Comparison of ENCODE assay signal across 11 cellular contexts in genomic region chr5:134240421-134240962, GRCh38. TPM values are rescaled to one million over a fixed set of nuclear protein-coding genes. Genes with fewer than 3 reads are reported as not detected.
DNase-seq lines count a peak whose midpoint lies in the region; ATAC-seq, FAIRE-seq and TF ChIP-seq lines count a peak whose summit lies in the region.
"Had no signal": no experiment of that assay in that cellular context is flagged by ENCODE, and none has a peak within 500 bp of the region (broad histone marks: within the 10 kb centered on the region; RNA-seq: fewer than 3 reads in every experiment).

No MANE protein-coding gene starts in this region.

- H3K56ac ChIP-seq in H1 (replicated peaks; ENCODE audit: insufficient read length, low read depth, low read length) = no peak overlapping the region

- H4K20me1 ChIP-seq in mammary epithelial cell (ENCODE audit: insufficient read depth, low read length) = no peaks in the 10 kb centered on the region
- no peaks in the 10 kb centered on the region for H4K20me1 ChIP-seq in H1 (replicated peaks in 1 of 2; ENCODE audit: control insufficient read depth in 1 of 2, insufficient read depth in 2 of 2, low read length in 2 of 2)

- TF ChIP-seq CTCF in mammary epithelial cell (conservative IDR thresholded peaks at IDR 0.05 in 1 of 2, IDR thresholded peaks at IDR 0.05 in 1 of 2; ENCODE audit: extremely low read depth in 1 of 2, insufficient read depth in 1 of 2, low read depth in 1 of 2, low read length in 2 of 2) = no peak
- no peak for TF ChIP-seq CTCF in breast epithelium (IDR thresholded peaks at IDR 0.05)
- no peak for TF ChIP-seq CTCF in H1 (IDR thresholded peaks at IDR 0.05; ENCODE audit: control extremely low read depth in 1 of 3, insufficient read depth in 1 of 3, low read depth in 1 of 3, low read length in 3 of 3)

- no peak overlapping the region for H2AK5ac ChIP-seq in H1 (ENCODE audit: low read depth, low read length)
- H2AK5ac ChIP-seq in trophoblast cell (ENCODE audit: low read length) = no peak overlapping the region

- peak overlapping the region; percentile 22 for H2AFZ ChIP-seq in mammary epithelial cell (ENCODE audit: low read depth, low read length)
- H2AFZ ChIP-seq in H1 (ENCODE audit: low read length) = peak overlapping the region; percentile 82
- no peak overlapping the region for H2AFZ ChIP-seq in trophoblast cell (ENCODE audit: insufficient read depth, low read length, poor library complexity)

- H3K36me3 ChIP-seq in mammary epithelial cell (ENCODE audit: insufficient read depth, low read length) (no peaks in the 10 kb centered on the region), breast epithelium (no peaks in the 10 kb centered on the region), H1 (ENCODE audit: control insufficient read depth in 2 of 4, insufficient read depth in 4 of 4, low read length in 3 of 4) (no peaks in the 10 kb centered on the region), mesodermal cell (ENCODE audit: control insufficient read depth, insufficient read depth, low read length) (no peaks in the 10 kb centered on the region), trophoblast cell (ENCODE audit: control insufficient read depth in 1 of 2, insufficient read depth in 2 of 2, low read length in 2 of 2) (no peaks in the 10 kb centered on the region)
- H3K36me3 ChIP-seq: SJSA1 had no signal

- H3K9me3 ChIP-seq in mammary epithelial cell (replicated peaks; ENCODE audit: insufficient read depth, low read length) (no peaks in the 10 kb centered on the region), breast epithelium (no peaks in the 10 kb centered on the region), H1 (ENCODE audit: insufficient read depth in 2 of 2, low read depth in 1 of 2, low read length in 1 of 2) (no peaks in the 10 kb centered on the region), mesodermal cell (ENCODE audit: control insufficient read depth, low read length) (no peaks in the 10 kb centered on the region), trophoblast cell (ENCODE audit: insufficient read depth, low read depth, low read length) (no peaks in the 10 kb centered on the region)
- H3K9me3 ChIP-seq: SJSA1 had no signal

- WGBS in mammary epithelial cell (ENCODE audit: low coverage, missing lambda C conversion rate) = 65% methylated on average over 7 of the region's 7 CpGs
- WGBS in H1 (ENCODE audit: extremely low coverage in 1 of 2, insufficient coverage in 1 of 2, insufficient read length in 1 of 2, insufficient replicate concordance in 2 of 2, low coverage in 1 of 2, low lambda C conversion rate in 2 of 2, missing lambda C conversion rate in 1 of 2), 2 experiments = 54% methylated on average over 7 of the region's 7 CpGs; no CpG with 5 or more reads in 1 of the 2 experiments
- 65 to 74% methylated on average over 3 to 5 of the region's 7 CpGs for WGBS in mesodermal cell (ENCODE audit: insufficient coverage in 2 of 2), 2 experiments
- no CpG with 5 or more reads among the region's 7 CpGs for WGBS in trophoblast cell (ENCODE audit: extremely low coverage, insufficient coverage, insufficient read length)

- H3K27ac ChIP-seq in mammary epithelial cell (ENCODE audit: insufficient read depth, low read depth, low read length) (no peak overlapping the region), breast epithelium (peak overlapping the region in 1 of 2 donors; percentile 34), H1 (ENCODE audit: low read depth, low read length) (no peak overlapping the region), mesodermal cell (ENCODE audit: low read depth, low read length, severe bottlenecking) (peak overlapping the region; percentile 11), trophoblast cell (ENCODE audit: low read depth, low read length) (no peak overlapping the region)
- H3K27ac ChIP-seq: SJSA1 had no signal

- intact Hi-C loops in mammary epithelial cell (cut with micrococcal nuclease) (no loop called here), breast epithelium (cut with DNase I; ENCODE audit: low total_unique reads) (no loop called here)

- H3K23me2 ChIP-seq in H1 (ENCODE audit: low read depth, low read length) = no peaks in the 10 kb centered on the region

- H3K14ac ChIP-seq in H1 (ENCODE audit: insufficient read length) (no peak overlapping the region), trophoblast cell (ENCODE audit: low read length) (no peak overlapping the region)

- BruUV-seq in mammary epithelial cell (replicated peaks; lab: Mats Ljungman, UMichigan) = no TSS peak

- POLR2A ChIA-PET in H1 (lab: Charles Lee; ENCODE audit: partially characterized antibody) = interaction anchor here (1.0 kb wide), 1 partner anchor 15 kb away, joined by 10 read pairs; the partner anchor contains the start of gene PPP2CA

- in situ Hi-C loops in mammary epithelial cell (cut with MboI; ENCODE audit: low sequenced_read_pairs in 2 of 2) = no loop called here

- no peak overlapping the region for H3K4me3 ChIP-seq in mammary epithelial cell (replicated peaks in 1 of 3; ENCODE audit: insufficient read depth in 1 of 3, low read depth in 2 of 3, low read length in 3 of 3)
- no peak overlapping the region for H3K4me3 ChIP-seq in breast epithelium
- H3K4me3 ChIP-seq in H1 (ENCODE audit: extremely low read depth in 1 of 4, insufficient read depth in 2 of 4, low read depth in 3 of 4, low read length in 4 of 4) = no peak overlapping the region
- H3K4me3 ChIP-seq in mesodermal cell (ENCODE audit: extremely low read depth, insufficient read depth, low read length, poor library complexity, severe bottlenecking) = no peak overlapping the region
- no peak overlapping the region for H3K4me3 ChIP-seq in trophoblast cell (ENCODE audit: low read depth, low read length)
- H3K4me3 ChIP-seq: SJSA1 had no signal

- no peak for ATAC-seq in GM19463 (IDR thresholded peaks at IDR 0.05; ENCODE audit: unreplicated experiment)

- H3K23ac ChIP-seq in H1 (ENCODE audit: insufficient read length) (no peak overlapping the region), trophoblast cell (ENCODE audit: low read length) (no peak overlapping the region)

- H4K5ac ChIP-seq in H1 (ENCODE audit: insufficient read length, low read depth, low read length) = no peak overlapping the region

- H2BK5ac ChIP-seq in H1 (ENCODE audit: low read depth, low read length) (no peak overlapping the region), trophoblast cell (ENCODE audit: low read depth, low read length, poor library complexity) (no peak overlapping the region)

- H4K8ac ChIP-seq in H1 (ENCODE audit: extremely low read depth, insufficient read depth, low read length) (no peak overlapping the region), trophoblast cell (ENCODE audit: low read depth, low read length) (no peak overlapping the region)

- H2BK15ac ChIP-seq in H1 (ENCODE audit: low read length) = no peak overlapping the region

- H4K91ac ChIP-seq in H1 (replicated peaks; ENCODE audit: insufficient read length, low read length) (no peak overlapping the region), trophoblast cell (ENCODE audit: low read depth, low read length) (no peak overlapping the region)

- peak; percentile 44 for DNase-seq in mammary epithelial cell
- no peak for DNase-seq in breast epithelium (ENCODE audit: low spot score in 2 of 2)
- no peak for DNase-seq in H1 (ENCODE audit: low read depth in 1 of 2, low spot score in 2 of 2)
- DNase-seq in NCI-H524 treated with DMSO at 0.1 percent for 48 hours (lab: John Stamatoyannopoulos, UW) = no peak
- DNase-seq in NCI-H1105 treated with DMSO at 0.1 percent for 48 hours (lab: John Stamatoyannopoulos, UW) = no peak
- DNase-seq in trophoblast cell = no peak
- DNase-seq: CD4-positive, alpha-beta memory T cell had no signal

- dilution Hi-C loops in mammary epithelial cell (cut with HindIII; ENCODE audit: low sequenced_read_pairs) = loop anchor here (5.0 kb wide), 1 partner anchor 47 kb away; no protein-coding TSS in a partner anchor

- no peak overlapping the region for H4K12ac ChIP-seq in trophoblast cell (ENCODE audit: low read depth, low read length)

- H3K9ac ChIP-seq in mammary epithelial cell (ENCODE audit: insufficient read depth, low read length) (no peak overlapping the region), H1 (replicated peaks in 1 of 4; ENCODE audit: extremely low read depth in 1 of 4, low read depth in 3 of 4, low read length in 3 of 4) (no peak overlapping the region; a peak in 2 of 7 replicates), trophoblast cell (ENCODE audit: low read length) (no peak overlapping the region)

- H3K4me1 ChIP-seq in mammary epithelial cell (ENCODE audit: insufficient read depth, low read length) = peaks cover 11% of the 10 kb centered on the region
- peaks cover 0 to under 1% of the 10 kb centered on the region in 2 donors for H3K4me1 ChIP-seq in breast epithelium
- peaks cover 4 to 18% (median 10%) of the 10 kb centered on the region in 4 experiments; a peak in 5 of 7 replicates for H3K4me1 ChIP-seq in H1 (replicated peaks in 1 of 4; ENCODE audit: control insufficient read depth in 3 of 4, insufficient read depth in 4 of 4, low read length in 3 of 4)
- peaks cover 17% of the 10 kb centered on the region for H3K4me1 ChIP-seq in mesodermal cell (ENCODE audit: control insufficient read depth, insufficient read depth, low read length, poor library complexity, severe bottlenecking)
- peaks cover 5% of the 10 kb centered on the region in 2 experiments for H3K4me1 ChIP-seq in trophoblast cell (ENCODE audit: control insufficient read depth in 1 of 2, insufficient read depth in 2 of 2, low read length in 2 of 2)

- H3K4ac ChIP-seq in H1 (replicated peaks; ENCODE audit: insufficient read length, low read depth, low read length) (no peak overlapping the region), trophoblast cell (ENCODE audit: low read depth, low read length) (no peak overlapping the region)

- no peak for TF ChIP-seq POLR2A in breast epithelium (IDR thresholded peaks at IDR 0.05)
- TF ChIP-seq POLR2A in H1 (IDR thresholded peaks at IDR 0.05; ENCODE audit: control extremely low read depth in 1 of 2, low read depth in 2 of 2, low read length in 2 of 2) = no peak

- H3K27me3 ChIP-seq in mammary epithelial cell (ENCODE audit: insufficient read depth, low read length) (no peaks in the 10 kb centered on the region), breast epithelium (no peaks in the 10 kb centered on the region), H1 (replicated peaks in 1 of 4; ENCODE audit: control insufficient read depth in 3 of 4, extremely low read depth in 1 of 4, insufficient read depth in 3 of 4, low read length in 3 of 4) (no peaks in the 10 kb centered on the region), trophoblast cell (ENCODE audit: insufficient read depth, low read length) (no peaks in the 10 kb centered on the region)
- H3K27me3 ChIP-seq: SJSA1 had no signal

- CTCF ChIA-PET in mammary epithelial cell (lab: Charles Lee; ENCODE audit: low non-redundant PET) (interaction anchor here (0.6 kb wide), 1 partner anchor 13 kb away, joined by 3 read pairs; no protein-coding TSS in a partner anchor), H1 (lab: Charles Lee; ENCODE audit: partially characterized antibody) (no interaction called here)

- no peak overlapping the region for H2BK12ac ChIP-seq in H1 (ENCODE audit: low read depth, low read length)
- H2BK12ac ChIP-seq in trophoblast cell (ENCODE audit: low read length) = no peak overlapping the region

- H3K18ac ChIP-seq in H1 (ENCODE audit: extremely low read depth, low read length) (no peak overlapping the region), trophoblast cell (ENCODE audit: low read length) (no peak overlapping the region)

- H3K79me2 ChIP-seq in mammary epithelial cell (ENCODE audit: insufficient read depth, low read length) (no peaks in the 10 kb centered on the region), H1 (ENCODE audit: control insufficient read depth in 1 of 2, insufficient read depth in 2 of 2, low read length in 2 of 2) (no peaks in the 10 kb centered on the region), trophoblast cell (ENCODE audit: control insufficient read depth, insufficient read depth, low read length, poor library complexity) (no peaks in the 10 kb centered on the region)

- H3K79me1 ChIP-seq in H1 (ENCODE audit: low read depth, low read length) = no peaks in the 10 kb centered on the region
- no peaks in the 10 kb centered on the region for H3K79me1 ChIP-seq in trophoblast cell (ENCODE audit: low read length)

- H2BK20ac ChIP-seq in H1 (ENCODE audit: low read length) = no peak overlapping the region

- no peak for TF ChIP-seq EP300 in H1 (IDR thresholded peaks at IDR 0.05; ENCODE audit: borderline replicate concordance in 1 of 2, low read depth in 2 of 2, low read length in 2 of 2)

- no peak overlapping the region for H3K4me2 ChIP-seq in mammary epithelial cell (ENCODE audit: insufficient read depth, low read depth, low read length)
- H3K4me2 ChIP-seq in H1 (ENCODE audit: insufficient read depth in 1 of 2, low read depth in 2 of 2, low read length in 2 of 2) = no peak overlapping the region
- no peak overlapping the region for H3K4me2 ChIP-seq in trophoblast cell (ENCODE audit: low read length)

- no peak for TF ChIP-seq RAD21 in H1 (IDR thresholded peaks at IDR 0.05 in 1 of 2, conservative IDR thresholded peaks at IDR 0.05 in 1 of 2; ENCODE audit: low read depth in 2 of 2, low read length in 2 of 2)

- FAIRE-seq in H1 (lab: Jason Lieb, UNC) = no peak
- FAIRE-seq: endothelial cell of umbilical vein had no signal

- H2BK120ac ChIP-seq in H1 (replicated peaks; ENCODE audit: low read depth, low read length) (no peak overlapping the region), trophoblast cell (ENCODE audit: insufficient read depth, low read length, poor library complexity) (no peak overlapping the region)

RNA-seq across cellular contexts. Expression of gene PPP2CA, which starts 14.6 kb away (rescaled TPM):
- total RNA-seq in mammary epithelial cell (100 to 1,000 TPM in 1 of 2 donors, 10 to 100 TPM in 1; 80.7 to 170 TPM), breast epithelium (100 to 1,000 TPM; 101 to 152 (median 121) TPM)
- polyA plus RNA-seq in mammary epithelial cell (135 TPM), H1 (2011; rRNA removed) (75.0 and 105 TPM in 2 replicates)
- 84.7 TPM for polyA minus RNA-seq in mammary epithelial cell
- total RNA-seq in H1 (2021; fragmentation: NEBNext Ultra II Directional; extraction: Animal tissue kit (Norgen Biotek cat#: 25700)) = 205 and 211 TPM in 2 replicates
- 208 TPM for polyA plus RNA-seq in H1 (2011; cell fraction: cytosol; rRNA removed)
- 72.2 TPM for polyA plus RNA-seq in H1 (2011; cell fraction: nucleus; rRNA removed)
- polyA plus RNA-seq in H1 (2012, experiment 1 of 2) = 191 to 217 TPM (median 207 TPM) in 4 replicates
- polyA plus RNA-seq in H1 (2012, experiment 2 of 2) = 8.6 TPM
- 48.5 TPM for polyA plus RNA-seq in H1 (2013, experiment 1 of 2)
- polyA plus RNA-seq in H1 (2013, experiment 2 of 2) = 48.1 TPM
- polyA minus RNA-seq in H1 (2011; rRNA and poly(A)+ RNA removed) = 123 and 127 TPM in 2 replicates
- polyA minus RNA-seq in H1 (2011; cell fraction: cytosol; rRNA and poly(A)+ RNA removed) = 137 TPM
- polyA minus RNA-seq in H1 (2011; cell fraction: nucleus; rRNA and poly(A)+ RNA removed) = 47.4 TPM
- 210 TPM for polyA plus RNA-seq in mesodermal cell (2013, experiment 1 of 2)
- 180 TPM for polyA plus RNA-seq in mesodermal cell (2013, experiment 2 of 2)
- 60.9 and 63.0 TPM in 2 replicates for polyA plus RNA-seq in trophoblast cell (2013)
